1 cellular context compared by ENCODE assay signal in genomic region chr1:18199462-18199861, GRCh38.
TF ChIP-seq lines count a peak whose summit lies in the region.

No MANE protein-coding gene starts in this region.

TF ChIP-seq in GM23338, 12 proteins besides CTCF, POLR2A, EP300 and RAD21 (continued from another document):
- TF ChIP-seq, protein P1, sequence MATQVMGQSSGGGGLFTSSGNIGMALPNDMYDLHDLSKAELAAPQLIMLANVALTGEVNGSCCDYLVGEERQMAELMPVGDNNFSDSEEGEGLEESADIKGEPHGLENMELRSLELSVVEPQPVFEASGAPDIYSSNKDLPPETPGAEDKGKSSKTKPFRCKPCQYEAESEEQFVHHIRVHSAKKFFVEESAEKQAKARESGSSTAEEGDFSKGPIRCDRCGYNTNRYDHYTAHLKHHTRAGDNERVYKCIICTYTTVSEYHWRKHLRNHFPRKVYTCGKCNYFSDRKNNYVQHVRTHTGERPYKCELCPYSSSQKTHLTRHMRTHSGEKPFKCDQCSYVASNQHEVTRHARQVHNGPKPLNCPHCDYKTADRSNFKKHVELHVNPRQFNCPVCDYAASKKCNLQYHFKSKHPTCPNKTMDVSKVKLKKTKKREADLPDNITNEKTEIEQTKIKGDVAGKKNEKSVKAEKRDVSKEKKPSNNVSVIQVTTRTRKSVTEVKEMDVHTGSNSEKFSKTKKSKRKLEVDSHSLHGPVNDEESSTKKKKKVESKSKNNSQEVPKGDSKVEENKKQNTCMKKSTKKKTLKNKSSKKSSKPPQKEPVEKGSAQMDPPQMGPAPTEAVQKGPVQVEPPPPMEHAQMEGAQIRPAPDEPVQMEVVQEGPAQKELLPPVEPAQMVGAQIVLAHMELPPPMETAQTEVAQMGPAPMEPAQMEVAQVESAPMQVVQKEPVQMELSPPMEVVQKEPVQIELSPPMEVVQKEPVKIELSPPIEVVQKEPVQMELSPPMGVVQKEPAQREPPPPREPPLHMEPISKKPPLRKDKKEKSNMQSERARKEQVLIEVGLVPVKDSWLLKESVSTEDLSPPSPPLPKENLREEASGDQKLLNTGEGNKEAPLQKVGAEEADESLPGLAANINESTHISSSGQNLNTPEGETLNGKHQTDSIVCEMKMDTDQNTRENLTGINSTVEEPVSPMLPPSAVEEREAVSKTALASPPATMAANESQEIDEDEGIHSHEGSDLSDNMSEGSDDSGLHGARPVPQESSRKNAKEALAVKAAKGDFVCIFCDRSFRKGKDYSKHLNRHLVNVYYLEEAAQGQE (IDR thresholded peaks at IDR 0.05; ENCODE audit: unreplicated experiment) = no peak
